In the genomic region with DNA sequence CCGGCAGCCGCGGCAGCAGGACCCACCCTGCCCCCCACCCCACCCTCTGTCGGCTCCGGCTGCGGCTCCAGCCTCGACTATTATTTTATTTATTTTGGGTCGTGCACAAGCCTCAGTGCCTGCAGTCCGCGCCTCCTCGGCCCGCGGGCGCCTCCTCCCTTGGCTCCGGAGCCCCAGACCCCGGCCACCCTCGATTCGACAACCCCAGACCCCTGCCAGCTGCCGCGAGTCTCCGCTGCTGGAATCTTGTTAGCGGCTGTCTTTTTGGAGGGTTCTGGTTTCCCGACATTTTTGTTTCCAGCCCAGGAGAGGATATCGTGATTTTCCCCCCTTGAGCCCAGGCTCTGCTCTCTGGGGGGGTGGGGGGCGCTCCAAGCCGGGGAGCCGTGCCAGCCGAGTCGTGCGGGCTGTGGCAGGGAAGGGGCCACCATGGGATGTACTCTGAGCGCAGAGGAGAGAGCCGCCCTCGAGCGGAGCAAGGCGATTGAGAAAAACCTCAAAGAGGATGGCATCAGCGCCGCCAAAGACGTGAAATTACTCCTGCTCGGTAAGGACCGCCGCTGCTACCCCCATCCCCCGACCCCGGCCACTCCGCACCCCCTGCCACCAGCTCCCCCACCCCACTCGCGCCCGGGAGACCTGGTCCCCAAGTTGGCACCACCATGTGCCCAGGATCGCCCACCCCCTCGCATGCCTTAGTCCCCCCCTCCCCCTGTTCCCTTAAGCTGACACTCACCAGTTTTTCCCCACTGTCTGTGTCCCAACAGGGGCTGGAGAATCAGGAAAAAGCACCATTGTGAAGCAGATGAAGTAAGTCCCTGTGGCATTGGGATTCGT, we compare ENCODE assay signal across 9 cellular contexts. TPM values are rescaled to one million over a fixed set of nuclear protein-coding genes. Genes with fewer than 3 reads are reported as not detected.
DNase-seq lines count a peak whose midpoint lies in the region; ATAC-seq and FAIRE-seq lines count a peak whose summit lies in the region.
"Had no signal": no experiment of that assay in that cellular context is flagged by ENCODE, and none has a peak within 500 bp of the region (broad histone marks: within the 10 kb centered on the region; RNA-seq: fewer than 3 reads in every experiment).

No MANE protein-coding gene starts in this region.

- H3K4me3 Mint-ChIP-seq in activated T-cell treated with anti-CD3 and anti-CD28 coated beads, Interleukin-2, amount 50 U/mL, for 4 hours: peak overlapping the region; percentile 76
- H3K4me3 Mint-ChIP-seq in stimulated activated naive CD8-positive, alpha-beta T cell treated with anti-CD3 and anti-CD28 coated beads, Interleukin-15, amount 100 ng/mL, for 72 hours: peak overlapping the region; percentile 77 to 88

- peaks cover 47% of the 10 kb centered on the region for H3K27me3 Mint-ChIP-seq in activated T-cell treated with anti-CD3 and anti-CD28 coated beads, Interleukin-2, amount 50 U/mL, for 4 hours (ENCODE audit: low read depth)
- H3K27me3 Mint-ChIP-seq in stimulated activated naive CD8-positive, alpha-beta T cell treated with anti-CD3 and anti-CD28 coated beads, Interleukin-15, amount 100 ng/mL, for 72 hours: peaks cover 88% of the 10 kb centered on the region

- H3K9me3 Mint-ChIP-seq in activated T-cell treated with anti-CD3 and anti-CD28 coated beads, Interleukin-2, amount 50 U/mL, for 4 hours: no peaks in the 10 kb centered on the region
- H3K9me3 Mint-ChIP-seq in stimulated activated naive CD8-positive, alpha-beta T cell treated with anti-CD3 and anti-CD28 coated beads, Interleukin-15, amount 100 ng/mL, for 72 hours: no peaks in the 10 kb centered on the region

- H3K27ac Mint-ChIP-seq in stimulated activated naive CD8-positive, alpha-beta T cell treated with anti-CD3 and anti-CD28 coated beads, Interleukin-15, amount 100 ng/mL, for 72 hours: peak overlapping the region; percentile 63 to 78

- peak in 1 of 2 donors; percentile 1 for ATAC-seq in activated T-cell treated with anti-CD3 and anti-CD28 coated beads, Interleukin-2, amount 50 U/mL, for 4 hours
- no peak for ATAC-seq in stimulated activated naive CD8-positive, alpha-beta T cell treated with anti-CD3 and anti-CD28 coated beads, Interleukin-15, amount 100 ng/mL, for 72 hours
- ATAC-seq in GM21737 (IDR thresholded peaks at IDR 0.05; ENCODE audit: unreplicated experiment) (no peak), HG03139 (IDR thresholded peaks at IDR 0.05; ENCODE audit: unreplicated experiment) (no peak)

- H3K36me3 ChIP-seq in iPS-20b (ENCODE audit: insufficient read depth, low read depth, low read length): no peaks in the 10 kb centered on the region

- no peaks in the 10 kb centered on the region for H3K36me3 Mint-ChIP-seq in activated T-cell treated with anti-CD3 and anti-CD28 coated beads, Interleukin-2, amount 50 U/mL, for 4 hours (ENCODE audit: insufficient read depth)

- H3K27ac ChIP-seq in iPS-20b (ENCODE audit: low read length): no peak overlapping the region

- peak in 2 of 3 experiments; percentile 50 to 61 for DNase-seq in NCI-H1417 (lab: John Stamatoyannopoulos, UW)
- no peak for DNase-seq in NCI-H1417 treated with DMSO at 0.1 percent for 48 hours (lab: John Stamatoyannopoulos, UW)
- no peak for DNase-seq in activated T-cell treated with anti-CD3 and anti-CD28 coated beads, Interleukin-2, amount 50 U/mL, for 4 hours
- DNase-seq in stimulated activated naive CD8-positive, alpha-beta T cell treated with anti-CD3 and anti-CD28 coated beads, Interleukin-15, amount 100 ng/mL, for 72 hours: no peak
- no peak for DNase-seq in HTR-8/SVneo (ENCODE audit: insufficient read length, low spot score)

- FAIRE-seq in HTR-8/SVneo (lab: Jason Lieb, UNC): no peak
- FAIRE-seq: islet of Langerhans had no signal

- H3K4me1 Mint-ChIP-seq in activated T-cell treated with anti-CD3 and anti-CD28 coated beads, Interleukin-2, amount 50 U/mL, for 4 hours (ENCODE audit: low read depth): peaks cover 31% of the 10 kb centered on the region
- peaks cover 38% of the 10 kb centered on the region for H3K4me1 Mint-ChIP-seq in stimulated activated naive CD8-positive, alpha-beta T cell treated with anti-CD3 and anti-CD28 coated beads, Interleukin-15, amount 100 ng/mL, for 72 hours

- peak overlapping the region; percentile 72 for H3K4me3 ChIP-seq in iPS-20b (ENCODE audit: low read length)

- H3K4me1 ChIP-seq in iPS-20b (ENCODE audit: insufficient read depth, low read length): peaks cover 30% of the 10 kb centered on the region; the same call in 1 of the 2 replicates

- peak overlapping the region; percentile 43; the same call in 1 of the 2 replicates for H3K9ac ChIP-seq in iPS-20b (ENCODE audit: low read depth, low read length)

- peaks cover 56% of the 10 kb centered on the region for H3K27me3 ChIP-seq in iPS-20b (ENCODE audit: insufficient read depth, low read length)

- H3K9me3 ChIP-seq in iPS-20b (ENCODE audit: insufficient read depth, low read depth, low read length): no peaks in the 10 kb centered on the region

RNA-seq across cellular contexts. Expression of a gene that starts 0.7 kb away (rescaled TPM):
- 1 to 10 TPM; 1.3 to 2.5 (median 2.1) TPM for total RNA-seq in activated T-cell treated with anti-CD3 and anti-CD28 coated beads, Interleukin-2, amount 50 U/mL, for 4 hours

Comparison
In these comparisons a context has a peak if more than half of its experiments do, and no peak if none do; other contexts are left out.
1. DNase-seq: peak in NCI-H1417 (2 of 3); none in NCI-H1417 treated with DMSO at 0.1 percent for 48 hours (single experiment), activated T-cell treated with anti-CD3 and anti-CD28 coated beads, Interleukin-2, amount 50 U/mL, for 4 hours (single experiment), stimulated activated naive CD8-positive, alpha-beta T cell treated with anti-CD3 and anti-CD28 coated beads, Interleukin-15, amount 100 ng/mL, for 72 hours (0 of 2) and HTR-8/SVneo (single experiment).